In genomic region chr17:3549610-3550162, GRCh38 we compare ENCODE assay signal across 28 cellular contexts. TPM values are rescaled to one million over a fixed set of nuclear protein-coding genes. Genes with fewer than 3 reads are reported as not detected.
"Had no signal": no experiment of that assay in that cellular context is flagged by ENCODE, and none has a peak within 500 bp of the region (broad histone marks: within the 10 kb centered on the region; RNA-seq: fewer than 3 reads in every experiment).

No MANE protein-coding gene starts in this region.

- H3K36me3 ChIP-seq: left lung, lower lobe of right lung, ovary, right atrium auricular region, right lobe of liver, tibial nerve, vagina had no signal

- H3K4me3 ChIP-seq: left lung, lower lobe of right lung, ovary, right atrium auricular region, right lobe of liver, smooth muscle cell, tibial nerve, vagina had no signal

- H3K27me3 ChIP-seq: ovary, right atrium auricular region, right lobe of liver, tibial nerve, vagina had no signal

- H3K4me2 ChIP-seq: smooth muscle cell had no signal

- H3K27me3 Mint-ChIP-seq: stimulated activated memory B cell treated with anti-CD40 and anti-IgM and Interleukin-4, amounts not matched to agents 10 μg/mL and 1 μg/mL and 100 μg/mL, for 72 hours; type B pancreatic cell had no signal

- ATAC-seq: left colon; left lung; lower lobe of right lung; naive thymus-derived CD8-positive, alpha-beta T cell; right lobe of liver; stimulated activated memory B cell treated with anti-CD40 and anti-IgM and Interleukin-4, amounts not matched to agents 10 μg/mL and 1 μg/mL and 100 μg/mL, for 72 hours; stimulated activated naive CD8-positive, alpha-beta T cell treated with anti-CD3 and anti-CD28 coated beads, Interleukin-15, amount 100 ng/mL, for 72 hours had no signal

- FAIRE-seq: islet of Langerhans, kidney had no signal

- H3K4me3 Mint-ChIP-seq: immature natural killer cell; naive thymus-derived CD8-positive, alpha-beta T cell; nephron; stimulated activated memory B cell treated with anti-CD40 and anti-IgM and Interleukin-4, amounts not matched to agents 10 μg/mL and 1 μg/mL and 100 μg/mL, for 72 hours; stimulated activated naive CD8-positive, alpha-beta T cell treated with anti-CD3 and anti-CD28 coated beads, Interleukin-15, amount 100 ng/mL, for 72 hours; type B pancreatic cell had no signal

- H3K4me1 ChIP-seq: left lung, lower lobe of right lung, right atrium auricular region, tibial nerve, vagina had no signal

- H3K27ac Mint-ChIP-seq: nephron; progenitor cell of endocrine pancreas; stimulated activated memory B cell treated with anti-CD40 and anti-IgM and Interleukin-4, amounts not matched to agents 10 μg/mL and 1 μg/mL and 100 μg/mL, for 72 hours; stimulated activated naive CD8-positive, alpha-beta T cell treated with anti-CD3 and anti-CD28 coated beads, Interleukin-15, amount 100 ng/mL, for 72 hours; type B pancreatic cell had no signal

- H3K9me3 Mint-ChIP-seq: immature natural killer cell, type B pancreatic cell had no signal

- H3K9me3 ChIP-seq: left lung, lower lobe of right lung, ovary, right atrium auricular region, right lobe of liver, tibial nerve, vagina had no signal

- H3K27ac ChIP-seq: left lung, lower lobe of right lung, ovary, right atrium auricular region, right lobe of liver, tibial nerve, vagina had no signal

- H3K36me3 Mint-ChIP-seq: immature natural killer cell; naive thymus-derived CD8-positive, alpha-beta T cell; type B pancreatic cell had no signal

- DNase-seq: hippocampal formation; immature natural killer cell; kidney; left colon; left lung; lower lobe of right lung; mammary epithelial cell; mesenchymal stem cell; naive thymus-derived CD8-positive, alpha-beta T cell; ovary; right lobe of liver; stimulated activated CD4-positive, alpha-beta T cell treated with anti-CD3 and anti-CD28 coated beads, Interleukin-1b, Interleukin-23, amount 100 ng/mL, for 48 hours; stimulated activated CD4-positive, alpha-beta T cell treated with anti-CD3 and anti-CD28 coated beads, Interleukin-2, amount 100 ng/mL, for 48 hours; stimulated activated CD4-positive, alpha-beta T cell treated with anti-CD3 and anti-CD28 coated beads, Interleukin-4, amount 100 ng/mL, for 4 hours; stimulated activated CD8-positive, alpha-beta memory T cell treated with anti-CD3 and anti-CD28 coated beads, Interleukin-4, amount 100 ng/mL, for 48 hours; stimulated activated naive CD4-positive, alpha-beta T cell treated with Interleukin-2 at 50 U/mL for 16 hours; stimulated activated naive CD8-positive, alpha-beta T cell treated with anti-CD3 and anti-CD28 coated beads, Interleukin-15, amount 100 ng/mL, for 72 hours; substantia nigra had no signal

- H3K4me1 Mint-ChIP-seq: immature natural killer cell; naive thymus-derived CD8-positive, alpha-beta T cell; nephron; stimulated activated naive CD8-positive, alpha-beta T cell treated with anti-CD3 and anti-CD28 coated beads, Interleukin-15, amount 100 ng/mL, for 72 hours had no signal

RNA-seq across cellular contexts. Expression of gene TRPV3, which starts 7.9 kb away (rescaled TPM):
- total RNA-seq: pulmonary artery endothelial cell had no signal
